In the genomic region with DNA sequence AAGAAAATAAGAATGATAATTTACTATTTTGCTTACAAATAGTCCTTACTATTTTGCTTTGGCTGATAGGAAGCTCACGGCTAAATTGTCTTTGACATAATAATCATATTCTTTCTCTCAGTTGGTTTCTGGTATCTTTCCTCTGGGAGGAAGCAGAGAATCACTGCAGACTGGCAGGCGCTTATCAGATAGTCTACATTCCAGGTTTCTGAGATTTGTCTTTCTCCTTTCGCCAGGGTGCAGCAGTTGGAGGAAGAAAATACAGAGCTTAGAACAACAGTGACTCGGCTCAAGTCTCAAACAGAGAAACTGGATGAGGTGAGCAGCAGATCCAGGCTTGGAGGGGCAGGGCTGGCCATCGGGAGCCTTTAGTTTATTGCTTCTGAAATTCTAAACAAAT, we compare ENCODE assay signal across 29 cellular contexts.
A peak's percentile ranks its signal among the peaks of the same experiment; 100 is the strongest.
DNase-seq lines count a peak whose midpoint lies in the region; ATAC-seq and TF ChIP-seq lines count a peak whose summit lies in the region.
"Had no signal": no experiment of that assay in that cellular context is flagged by ENCODE, and none has a peak within 500 bp of the region (broad histone marks: within the 10 kb centered on the region; RNA-seq: fewer than 3 reads in every experiment).

No MANE protein-coding gene starts in this region.

- H3K27me3 ChIP-seq in foreskin keratinocyte (no peaks in the 10 kb centered on the region), BE2C (no peaks in the 10 kb centered on the region)
- H3K27me3 ChIP-seq: left lung had no signal

- TF ChIP-seq CTCF in HFFc6 (IDR thresholded peaks at IDR 0.05) (no peak; the same call in 1 of the 2 replicates), VCaP (conservative IDR thresholded peaks at IDR 0.05) (0 out of 2 replicates have a peak, but pooled peaks have one; percentile 19), foreskin keratinocyte (conservative IDR thresholded peaks at IDR 0.05) (no peak), BE2C (IDR thresholded peaks at IDR 0.05; ENCODE audit: low read depth, low read length) (no peak)

- peaks cover 13% of the 10 kb centered on the region for H3K4me1 Mint-ChIP-seq in HFFc6 (ENCODE audit: low read depth)
- H3K4me1 Mint-ChIP-seq: central memory CD8-positive, alpha-beta T cell; immature natural killer cell had no signal

- no peaks in the 10 kb centered on the region for H3K36me3 Mint-ChIP-seq in HFFc6 (ENCODE audit: low read depth)

- H3K4me1 ChIP-seq in foreskin keratinocyte (peaks cover under 1% of the 10 kb centered on the region), BE2C (no peaks in the 10 kb centered on the region)

- intact Hi-C loops in posterior vena cava (cut with DNase I) = loop anchor here (5.0 kb wide), 1 partner anchor 90 kb away; no protein-coding TSS in a partner anchor

- no peak overlapping the region for H3K4me3 ChIP-seq in BE2C (ENCODE audit: low read depth, low read length)
- H3K4me3 ChIP-seq: left lung had no signal

- DNase-seq in HFFc6 (peak; percentile 61), dermis blood vessel endothelial cell (peak; percentile 26), posterior vena cava (ENCODE audit: low spot score) (peak; percentile 36), UCSD-AML1 (lab: John Stamatoyannopoulos, UW; ENCODE audit: unreplicated experiment) (no peak), foreskin keratinocyte (no peak), BE2C (no peak)
- DNase-seq: activated CD4-positive, alpha-beta T cell treated with anti-CD3 and anti-CD28 coated beads for 1 hour; activated CD8-positive, alpha-beta T cell treated with anti-CD3 and anti-CD28 coated beads, Interleukin-2, amount 10 ng/mL, durations not matched to agents 7 days and 5 days; activated naive CD4-positive, alpha-beta T cell; C1 segment of cervical spinal cord; foreskin fibroblast; HCEC 1CT; hippocampal formation; immature natural killer cell; left lung; midbrain; naive thymus-derived CD8-positive, alpha-beta T cell; NCI-H1417 treated with DMSO at 0.1 percent for 48 hours; NCI-H510A; occipital lobe; SIG-M5; stimulated activated CD4-positive, alpha-beta T cell treated with anti-CD3 and anti-CD28 coated beads, Interleukin-2, amount 100 ng/mL, for 48 hours; stimulated activated naive B cell treated with anti-CD40 and anti-IgM and Interleukin-4, amounts not matched to agents 10 μg/mL and 1 μg/mL and 100 μg/mL, for 72 hours had no signal

- H3K36me3 ChIP-seq in BE2C = no peaks in the 10 kb centered on the region

- H3K27me3 Mint-ChIP-seq in HFFc6 (ENCODE audit: insufficient read depth) = no peaks in the 10 kb centered on the region; the same call in 1 of the 2 replicates
- H3K27me3 Mint-ChIP-seq: activated T-cell treated with anti-CD3 and anti-CD28 coated beads, Interleukin-2, amount 50 U/mL, for 24 hours; central memory CD8-positive, alpha-beta T cell; naive thymus-derived CD8-positive, alpha-beta T cell; stimulated activated naive B cell treated with anti-CD40 and anti-IgM and Interleukin-4, amounts not matched to agents 10 μg/mL and 1 μg/mL and 100 μg/mL, for 72 hours had no signal

- no peaks in the 10 kb centered on the region for H3K9me3 Mint-ChIP-seq in HFFc6
- H3K9me3 Mint-ChIP-seq: activated T-cell treated with anti-CD3 and anti-CD28 coated beads, Interleukin-2, amount 50 U/mL, for 24 hours; central memory CD8-positive, alpha-beta T cell; immature natural killer cell had no signal

- H3K27ac ChIP-seq in VCaP (peak overlapping the region; percentile 32), foreskin keratinocyte (no peak overlapping the region)
- H3K27ac ChIP-seq: epithelial cell of prostate, left lung had no signal

- peak overlapping the region; percentile 49; the same call in 1 of the 2 replicates for H3K27ac Mint-ChIP-seq in HFFc6
- H3K27ac Mint-ChIP-seq: activated CD8-positive, alpha-beta T cell treated with anti-CD3 and anti-CD28 coated beads, Interleukin-2, amount 10 ng/mL, durations not matched to agents 7 days and 5 days; activated T-cell treated with anti-CD3 and anti-CD28 coated beads, Interleukin-2, amount 50 U/mL, for 24 hours; immature natural killer cell; naive thymus-derived CD8-positive, alpha-beta T cell; stimulated activated naive B cell treated with anti-CD40 and anti-IgM and Interleukin-4, amounts not matched to agents 10 μg/mL and 1 μg/mL and 100 μg/mL, for 72 hours had no signal

- no peak overlapping the region for H3K4me3 Mint-ChIP-seq in HFFc6
- H3K4me3 Mint-ChIP-seq: activated CD8-positive, alpha-beta T cell treated with anti-CD3 and anti-CD28 coated beads, Interleukin-2, amount 10 ng/mL, durations not matched to agents 7 days and 5 days; activated T-cell treated with anti-CD3 and anti-CD28 coated beads, Interleukin-2, amount 50 U/mL, for 24 hours; central memory CD8-positive, alpha-beta T cell; immature natural killer cell; naive thymus-derived CD8-positive, alpha-beta T cell; stimulated activated naive B cell treated with anti-CD40 and anti-IgM and Interleukin-4, amounts not matched to agents 10 μg/mL and 1 μg/mL and 100 μg/mL, for 72 hours had no signal

- no peaks in the 10 kb centered on the region for H3K9me3 ChIP-seq in BE2C

- no peak for ATAC-seq in HG03565 (IDR thresholded peaks at IDR 0.05; ENCODE audit: unreplicated experiment)
- no peak for ATAC-seq in foreskin keratinocyte
- ATAC-seq: activated CD8-positive, alpha-beta T cell treated with anti-CD3 and anti-CD28 coated beads, Interleukin-2, amount 10 ng/mL, durations not matched to agents 7 days and 5 days; left lung; naive thymus-derived CD8-positive, alpha-beta T cell; Panc1; stimulated activated naive B cell treated with anti-CD40 and anti-IgM and Interleukin-4, amounts not matched to agents 10 μg/mL and 1 μg/mL and 100 μg/mL, for 72 hours had no signal

Comparison
In these comparisons a context has a peak if more than half of its experiments do, and no peak if none do; other contexts are left out.
1. DNase-seq: peak in HFFc6 (single experiment), dermis blood vessel endothelial cell (single experiment) and posterior vena cava (single experiment); none in UCSD-AML1 (single experiment), foreskin keratinocyte (0 of 2) and BE2C (single experiment).